In genomic region chr5:39200081-39200480, GRCh38 we compare ENCODE assay signal across 19 cellular contexts. TPM values are rescaled to one million over a fixed set of nuclear protein-coding genes. Genes with fewer than 3 reads are reported as not detected.
DNase-seq lines count a peak whose midpoint lies in the region; ATAC-seq, FAIRE-seq and TF ChIP-seq lines count a peak whose summit lies in the region.
"Had no signal": no experiment of that assay in that cellular context is flagged by ENCODE, and none has a peak within 500 bp of the region (broad histone marks: within the 10 kb centered on the region; RNA-seq: fewer than 3 reads in every experiment).

No MANE protein-coding gene starts in this region.

- intact Hi-C loops in CD14-positive monocyte (cut with micrococcal nuclease) (loop anchor here in 1 of 2 donors (10.0 kb wide), 1 partner anchor 45 kb away; no protein-coding TSS in a partner anchor), natural killer cell (cut with micrococcal nuclease) (loop anchor here (1.0 kb wide), 1 partner anchor 10 kb away; no protein-coding TSS in a partner anchor), pancreas (cut with DNase I) (no loop called here)

- H4K20me1 ChIP-seq in DND-41 (ENCODE audit: insufficient read depth, low read length) = no peaks in the 10 kb centered on the region

- ATAC-seq in DND-41 (ENCODE audit: insufficient read depth, low read depth) = peak; percentile 26; the same call in 1 of the 3 replicates
- ATAC-seq in natural killer cell = peak; percentile 47 to 62 (median 62)
- no peak for ATAC-seq in HG03378 (IDR thresholded peaks at IDR 0.05; ENCODE audit: unreplicated experiment)
- no peak for ATAC-seq in HG02610 (IDR thresholded peaks at IDR 0.05; ENCODE audit: unreplicated experiment)
- ATAC-seq in pancreas = no peak
- no peak for ATAC-seq in HG03108 (IDR thresholded peaks at IDR 0.05; ENCODE audit: unreplicated experiment)
- ATAC-seq: left ventricle myocardium superior had no signal

- peak overlapping the region in 5 of 7 donors; percentile 22 to 87 (median 55) for H3K27ac Mint-ChIP-seq in CD14-positive monocyte
- peak overlapping the region; percentile 97 for H3K27ac Mint-ChIP-seq in activated naive CD4-positive, alpha-beta T cell treated with anti-CD3 and anti-CD28 coated beads, Interleukin-2, amount 50 U/mL, for 24 hours
- peak overlapping the region; percentile 96 to 98 for H3K27ac Mint-ChIP-seq in natural killer cell

- H3K4me2 ChIP-seq in DND-41 (ENCODE audit: insufficient read depth, low read length) = peak overlapping the region; percentile 46

- H3K4me3 ChIP-seq in DND-41 (ENCODE audit: low read depth in 1 of 2, low read length in 2 of 2) = peak overlapping the region in 1 of 2 experiments; percentile 4; a peak in 1 of 4 replicates
- H3K4me3 ChIP-seq in pancreas = no peak overlapping the region
- H3K4me3 ChIP-seq: BLaER1 treated with 17β-estradiol and CSF1 and Interleukin-3, amounts not matched to agents 10 nM and 100 nM had no signal

- no peaks in the 10 kb centered on the region for H3K79me2 ChIP-seq in DND-41 (ENCODE audit: insufficient read depth, low read length)

- H3K27me3 Mint-ChIP-seq in CD14-positive monocyte (ENCODE audit: low read depth in 3 of 3) = no peaks in the 10 kb centered on the region
- no peaks in the 10 kb centered on the region for H3K27me3 Mint-ChIP-seq in activated naive CD4-positive, alpha-beta T cell treated with anti-CD3 and anti-CD28 coated beads, Interleukin-2, amount 50 U/mL, for 24 hours
- no peaks in the 10 kb centered on the region for H3K27me3 Mint-ChIP-seq in natural killer cell (ENCODE audit: low read depth in 2 of 2)

- peaks cover 4% of the 10 kb centered on the region; the same call in 1 of the 2 replicates for H3K36me3 ChIP-seq in DND-41 (ENCODE audit: insufficient read depth, low read length)
- no peaks in the 10 kb centered on the region for H3K36me3 ChIP-seq in pancreas

- peaks cover 57% of the 10 kb centered on the region for H3K4me1 ChIP-seq in DND-41 (ENCODE audit: insufficient read depth, low read length)
- no peaks in the 10 kb centered on the region for H3K4me1 ChIP-seq in pancreas

- DNase-seq in CD14-positive monocyte (ENCODE audit: low spot score) (no peak), DND-41 (peak; percentile 46), natural killer cell (no peak), pancreas (no peak)
- DNase-seq: activated CD4-positive, CD25-positive, alpha-beta regulatory T cell treated with anti-CD3 and anti-CD28 coated beads, Interleukin-2, amount 50 U/mL, for 72 hours; amygdala; hypothalamus; left ventricle myocardium superior; NCI-H2227 treated with DMSO at 0.1 percent for 48 hours; occipital lobe; OCI-M1; stimulated activated CD8-positive, alpha-beta memory T cell treated with anti-CD3 and anti-CD28 coated beads, Interleukin-4, amount 100 ng/mL, for 48 hours had no signal

- 84 to 85% methylated on average over 4 of the region's 4 CpGs for WGBS in pancreas, 2 donors

- no peaks in the 10 kb centered on the region for H3K9me3 ChIP-seq in DND-41 (ENCODE audit: insufficient read depth, low read length, severe bottlenecking)
- H3K9me3 ChIP-seq in pancreas = no peaks in the 10 kb centered on the region

- H3K9ac ChIP-seq in DND-41 (ENCODE audit: low read depth, low read length) = peak overlapping the region; percentile 30; the same call in 1 of the 2 replicates

- H2AFZ ChIP-seq in DND-41 (ENCODE audit: low read depth, low read length) = peak overlapping the region; percentile 48

- no peak for TF ChIP-seq CTCF in CD14-positive monocyte (IDR thresholded peaks at IDR 0.05)
- no peak for TF ChIP-seq CTCF in DND-41 (IDR thresholded peaks at IDR 0.05; ENCODE audit: borderline replicate concordance, extremely low read depth, low read length, poor library complexity, severe bottlenecking)
- no peak for TF ChIP-seq CTCF in natural killer cell (IDR thresholded peaks at IDR 0.05)
- no peak for TF ChIP-seq CTCF in pancreas (IDR thresholded peaks at IDR 0.05)

- H3K4me3 Mint-ChIP-seq in CD14-positive monocyte = peak overlapping the region; percentile 32 to 34
- peak overlapping the region; percentile 94 for H3K4me3 Mint-ChIP-seq in activated naive CD4-positive, alpha-beta T cell treated with anti-CD3 and anti-CD28 coated beads, Interleukin-2, amount 50 U/mL, for 24 hours
- peak overlapping the region; percentile 88 for H3K4me3 Mint-ChIP-seq in natural killer cell

- H3K36me3 Mint-ChIP-seq in CD14-positive monocyte = peaks cover 50 to 55% of the 10 kb centered on the region in 2 donors
- peaks cover 2% of the 10 kb centered on the region for H3K36me3 Mint-ChIP-seq in activated naive CD4-positive, alpha-beta T cell treated with anti-CD3 and anti-CD28 coated beads, Interleukin-2, amount 50 U/mL, for 24 hours
- H3K36me3 Mint-ChIP-seq in natural killer cell = peaks cover 6% of the 10 kb centered on the region

- H3K9me3 Mint-ChIP-seq in CD14-positive monocyte (peaks cover 0 to 2% (median 0%) of the 10 kb centered on the region in 7 donors), natural killer cell (no peaks in the 10 kb centered on the region)
- H3K9me3 Mint-ChIP-seq in activated naive CD4-positive, alpha-beta T cell treated with anti-CD3 and anti-CD28 coated beads, Interleukin-2, amount 50 U/mL, for 24 hours = no peaks in the 10 kb centered on the region

- H3K4me1 Mint-ChIP-seq in CD14-positive monocyte (peaks cover 86% of the 10 kb centered on the region), natural killer cell (peaks cover 78 to 89% of the 10 kb centered on the region in 2 donors)
- H3K4me1 Mint-ChIP-seq in activated naive CD4-positive, alpha-beta T cell treated with anti-CD3 and anti-CD28 coated beads, Interleukin-2, amount 50 U/mL, for 24 hours = peaks cover 42% of the 10 kb centered on the region

- peak overlapping the region; percentile 4; the same call in 1 of the 2 replicates for H3K27ac ChIP-seq in DND-41 (ENCODE audit: low read length)
- H3K27ac ChIP-seq in pancreas = no peak overlapping the region
- H3K27ac ChIP-seq: BLaER1 treated with 17β-estradiol and CSF1 and Interleukin-3, amounts not matched to agents 10 nM and 100 nM had no signal

- H3K27me3 ChIP-seq in DND-41 (ENCODE audit: insufficient read depth, low read length, poor library complexity) = no peaks in the 10 kb centered on the region
- H3K27me3 ChIP-seq in pancreas = no peaks in the 10 kb centered on the region
- H3K27me3 ChIP-seq: BLaER1 treated with 17β-estradiol and CSF1 and Interleukin-3, amounts not matched to agents 10 nM and 100 nM had no signal

- FAIRE-seq in pancreas (lab: Jason Lieb, UNC) = no peak
- FAIRE-seq: colon had no signal

RNA-seq across cellular contexts. Expression of gene FYB1, which starts 19.3 kb away (rescaled TPM):
- polyA plus RNA-seq in CD14-positive monocyte (100 to 1,000 TPM in 1 of 2 donors, 10 to 100 TPM in 1; 75.3 to 141 TPM), pancreas (under 1 TPM; 0.49 to 0.56 TPM)
- total RNA-seq in natural killer cell (100 to 1,000 TPM; 277 to 340 (median 295) TPM), pancreas (10 to 100 TPM in 1 of 6 donors, 1 to 10 TPM in 3, under 1 TPM in 2; 0.79 to 16.9 (median 2.5) TPM)
- total RNA-seq: fibroblast of lung had no signal
- polyA plus RNA-seq: fibroblast of lung had no signal

Comparison
In these comparisons a context has a peak if more than half of its experiments do, and no peak if none do; other contexts are left out.
1. H3K4me3 Mint-ChIP-seq: peak in every context shown above with its lines; median percentile 94 in activated naive CD4-positive, alpha-beta T cell treated with anti-CD3 and anti-CD28 coated beads, Interleukin-2, amount 50 U/mL, for 24 hours; 88 in natural killer cell; 33 in CD14-positive monocyte.
2. ATAC-seq: peak in DND-41 (single experiment) and natural killer cell (3 of 3); none in HG03378 (single experiment), HG02610 (single experiment), pancreas (0 of 4) and HG03108 (single experiment).
3. RNA of gene FYB1, which starts 19.3 kb away (total RNA-seq): 277 to 340 TPM in natural killer cell; 0.79 to 16.9 TPM in pancreas; every median in the first group is over 10 times any median in the second.
4. Peak in every context shown above with its lines, with median percentiles within 50 percentile points of each other: H3K27ac Mint-ChIP-seq.